21 cellular contexts compared by ENCODE assay signal in the genomic region with DNA sequence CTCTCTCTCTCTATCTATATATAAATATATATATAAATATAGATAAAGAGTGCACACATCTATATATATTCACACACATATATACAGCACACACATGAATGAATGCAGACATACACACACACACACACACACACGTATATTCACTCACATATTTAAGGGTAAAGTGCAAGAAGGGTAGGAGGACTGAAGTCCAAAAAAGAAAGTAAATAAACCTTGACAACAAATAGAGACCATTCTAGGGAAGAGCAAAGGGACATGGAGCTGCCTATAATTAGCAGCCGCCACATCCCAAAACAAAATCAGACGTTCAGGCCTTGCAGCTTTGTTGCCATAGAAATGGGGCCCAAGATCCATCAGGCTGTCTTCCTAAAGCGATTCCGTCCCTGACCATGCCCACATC.
DNase-seq lines count a peak whose midpoint lies in the region; ATAC-seq, FAIRE-seq and TF ChIP-seq lines count a peak whose summit lies in the region.
"Had no signal": no experiment of that assay in that cellular context is flagged by ENCODE, and none has a peak within 500 bp of the region (broad histone marks: within the 10 kb centered on the region; RNA-seq: fewer than 3 reads in every experiment).

No MANE protein-coding gene starts in this region.

- H2AFZ ChIP-seq in H9 (ENCODE audit: low read length), result no peak overlapping the region

- H4K8ac ChIP-seq in H9 (replicated peaks; ENCODE audit: insufficient read length, low read depth, low read length), result no peak overlapping the region

- no peak overlapping the region for H3K18ac ChIP-seq in H9 (ENCODE audit: insufficient read length, low read depth, low read length)

- H3K27me3 ChIP-seq in BLaER1 treated with 17β-estradiol and CSF1 and Interleukin-3, amounts not matched to agents 10 nM and 100 nM, result no peaks in the 10 kb centered on the region
- no peaks in the 10 kb centered on the region for H3K27me3 ChIP-seq in H9 (ENCODE audit: insufficient read depth, low read length)
- no peaks in the 10 kb centered on the region for H3K27me3 ChIP-seq in small intestine (ENCODE audit: control insufficient read depth in 2 of 2, insufficient read depth in 2 of 2, low read length in 2 of 2)

- H3K56ac ChIP-seq in H9 (ENCODE audit: insufficient read length, low read depth, low read length), result no peak overlapping the region

- peaks cover 10 to 22% (median 17%) of the 10 kb centered on the region in 10 experiments; a peak in 19 of 20 replicates for H3K4me1 ChIP-seq in BLaER1 treated with 17β-estradiol and CSF1 and Interleukin-3, amounts not matched to agents 10 nM and 100 nM
- no peaks in the 10 kb centered on the region for H3K4me1 ChIP-seq in H9 (ENCODE audit: insufficient read depth, low read length)
- no peaks in the 10 kb centered on the region for H3K4me1 ChIP-seq in small intestine (ENCODE audit: control insufficient read depth in 2 of 2, insufficient read depth in 1 of 2, low read depth in 1 of 2, low read length in 1 of 2)

- H3K9ac ChIP-seq in BLaER1 treated with 17β-estradiol and CSF1 and Interleukin-3, amounts not matched to agents 10 nM and 100 nM, result 0 out of 22 replicates have a peak overlapping the region, but pooled peaks of 2 of the 11 experiments have one; percentile 9 to 30
- H3K9ac ChIP-seq in H9 (ENCODE audit: extremely low read depth, insufficient read length, low read length), result no peak overlapping the region

- H3K9me3 Mint-ChIP-seq in H9 (no peaks in the 10 kb centered on the region), T-cell (peaks cover 6 to 17% (median 10%) of the 10 kb centered on the region in 3 donors)
- H3K9me3 Mint-ChIP-seq: HFFc6 had no signal

- no peak overlapping the region for H3T11ph ChIP-seq in H9 (ENCODE audit: low read length)

- no peak overlapping the region for H3K4ac ChIP-seq in H9 (ENCODE audit: low read depth, low read length)

- no CpG with 5 or more reads among the region's 5 CpGs for whole genome bisulfite sequencing in H9 (ENCODE audit: extremely low coverage, insufficient read length, low lambda C conversion rate)
- WGBS in small intestine, 3 donors, result 61 to 66% (median 63%) methylated on average over 5 of the region's 5 CpGs

- H2BK12ac ChIP-seq in H9 (ENCODE audit: insufficient read length, low read depth, low read length), result no peak overlapping the region

- POLR2A ChIA-PET in T-cell (lab: Charles Lee), result no interaction called here

- H4K5ac ChIP-seq in H9 (ENCODE audit: insufficient read length, low read depth, low read length), result no peak overlapping the region

- no peak overlapping the region for H4K91ac ChIP-seq in H9 (ENCODE audit: insufficient read length, low read depth, low read length)

- ATAC-seq in left lobe of liver (peak; percentile 44), T-cell (replicated peaks in 1 of 4) (no peak), HG03175 (IDR thresholded peaks at IDR 0.05; ENCODE audit: unreplicated experiment) (no peak)
- ATAC-seq: CD8-positive, alpha-beta T cell had no signal

- no peak overlapping the region for H2AK5ac ChIP-seq in H9 (ENCODE audit: insufficient read length, low read length)

- peak; percentile 46 for DNase-seq in H9
- no peak for DNase-seq in left lobe of liver (ENCODE audit: low spot score)
- peak; percentile 35 for DNase-seq in small intestine
- DNase-seq in T-cell, result no peak
- no peak for DNase-seq in activated CD4-positive, alpha-beta T cell treated with anti-CD3 and anti-CD28 coated beads, Interleukin-2, amount 50 U/mL, for 1 hour
- DNase-seq: CD8-positive, alpha-beta T cell; COR-L47; DMS153; DMS79 treated with DMSO at 0.1 percent for 48 hours; GF-D8; HCEC 1CT; HFFc6 had no signal

- H3K27ac Mint-ChIP-seq in H9, result no peak overlapping the region; a peak in 1 of 7 replicates
- no peak overlapping the region for H3K27ac Mint-ChIP-seq in T-cell
- H3K27ac Mint-ChIP-seq: B cell; CD8-positive, alpha-beta T cell; HFFc6 had no signal

- H3K23ac ChIP-seq in H9 (ENCODE audit: insufficient read length, low read depth, low read length), result no peak overlapping the region

- H3K36me3 Mint-ChIP-seq in H9 (ENCODE audit: insufficient read depth in 1 of 3, low read depth in 3 of 3) (no peaks in the 10 kb centered on the region), T-cell (no peaks in the 10 kb centered on the region)
- H3K36me3 Mint-ChIP-seq: CD14-positive monocyte; CD8-positive, alpha-beta T cell had no signal

- TF ChIP-seq CTCF in H9 (conservative IDR thresholded peaks at IDR 0.05), result no peak

- H3K4me1 Mint-ChIP-seq in H9 (peaks cover 11 to 19% of the 10 kb centered on the region in 2 experiments), T-cell (no peaks in the 10 kb centered on the region)
- H3K4me1 Mint-ChIP-seq: B cell had no signal

- peak overlapping the region in 7 of 11 experiments; percentile 19 to 75 (median 39); a peak in 8 of 22 replicates for H3K27ac ChIP-seq in BLaER1 treated with 17β-estradiol and CSF1 and Interleukin-3, amounts not matched to agents 10 nM and 100 nM
- H3K27ac ChIP-seq in H9 (ENCODE audit: insufficient read length, low read depth, low read length), result no peak overlapping the region
- no peak overlapping the region for H3K27ac ChIP-seq in small intestine (ENCODE audit: low read depth in 1 of 2, low read length in 1 of 2)

- H2BK120ac ChIP-seq in H9 (ENCODE audit: low read depth, low read length, poor library complexity, severe bottlenecking), result no peak overlapping the region

- H3K4me3 ChIP-seq in BLaER1 treated with 17β-estradiol and CSF1 and Interleukin-3, amounts not matched to agents 10 nM and 100 nM, result no peak overlapping the region
- no peak overlapping the region for H3K4me3 ChIP-seq in small intestine (ENCODE audit: low read depth in 1 of 2, low read length in 2 of 2)

- peaks cover 2% of the 10 kb centered on the region for H3K27me3 Mint-ChIP-seq in H9 (ENCODE audit: low read depth)
- peaks cover 0 to 5% of the 10 kb centered on the region in 2 donors for H3K27me3 Mint-ChIP-seq in T-cell
- H3K27me3 Mint-ChIP-seq: B cell had no signal

- H2BK15ac ChIP-seq in H9 (ENCODE audit: low read depth, low read length), result no peak overlapping the region

- H3K9me3 ChIP-seq in BLaER1 treated with 17β-estradiol and CSF1 and Interleukin-3, amounts not matched to agents 10 nM and 100 nM (replicated peaks in 1 of 11), result peaks cover 7 to 17% (median 14%) of the 10 kb centered on the region in 11 experiments; a peak in 17 of 22 replicates
- H3K9me3 ChIP-seq in H9 (ENCODE audit: control insufficient read depth, low read depth, low read length), result no peaks in the 10 kb centered on the region
- no peaks in the 10 kb centered on the region for H3K9me3 ChIP-seq in small intestine (ENCODE audit: control insufficient read depth, low read depth)

- FAIRE-seq in small intestine (lab: Jason Lieb, UNC), result no peak
- FAIRE-seq: A204.1, D721Med, GM19239, H1, HTR-8/SVneo had no signal

- CTCF ChIA-PET in T-cell (lab: Charles Lee), result no interaction called here

- no peak overlapping the region for H2BK20ac ChIP-seq in H9 (ENCODE audit: low read depth, low read length, poor library complexity, severe bottlenecking)

- no peak overlapping the region for H3K4me3 Mint-ChIP-seq in H9
- H3K4me3 Mint-ChIP-seq in T-cell, result no peak overlapping the region
- H3K4me3 Mint-ChIP-seq: B cell; CD14-positive monocyte; CD8-positive, alpha-beta T cell; HFFc6 had no signal

- no peaks in the 10 kb centered on the region for H3K23me2 ChIP-seq in H9 (ENCODE audit: insufficient read length, low read depth, low read length, poor library complexity, severe bottlenecking)

- H3K14ac ChIP-seq in H9 (ENCODE audit: insufficient read depth, low read length), result no peak overlapping the region

- H2BK5ac ChIP-seq in H9 (ENCODE audit: insufficient read length, low read length), result no peak overlapping the region

- H3K4me2 ChIP-seq in BLaER1 treated with 17β-estradiol and CSF1 and Interleukin-3, amounts not matched to agents 10 nM and 100 nM, result peak overlapping the region in 10 of 11 experiments; percentile 22 to 64 (median 37); a peak in 17 of 22 replicates
- H3K4me2 ChIP-seq in H9 (ENCODE audit: insufficient read depth, insufficient read length, low read length), result no peak overlapping the region

- H3K79me1 ChIP-seq in H9 (ENCODE audit: insufficient read depth, low read depth, low read length, poor library complexity, severe bottlenecking), result no peaks in the 10 kb centered on the region

- H4K20me1 ChIP-seq in BLaER1 treated with 17β-estradiol and CSF1 and Interleukin-3, amounts not matched to agents 10 nM and 100 nM, result no peaks in the 10 kb centered on the region
- H4K20me1 ChIP-seq in H9 (ENCODE audit: control insufficient read depth, insufficient read depth, insufficient read length), result no peaks in the 10 kb centered on the region

- H3K79me2 ChIP-seq in H9 (ENCODE audit: insufficient read depth, low read length), result no peaks in the 10 kb centered on the region

- no peaks in the 10 kb centered on the region for H3K36me3 ChIP-seq in BLaER1 treated with 17β-estradiol and CSF1 and Interleukin-3, amounts not matched to agents 10 nM and 100 nM
- no peaks in the 10 kb centered on the region for H3K36me3 ChIP-seq in small intestine (ENCODE audit: control insufficient read depth in 2 of 2, insufficient read depth in 2 of 2, low read length in 2 of 2)

Comparison
In these comparisons a context has a peak if more than half of its experiments do, and no peak if none do; other contexts are left out.
1. H3K27ac ChIP-seq: peak in BLaER1 treated with 17β-estradiol and CSF1 and Interleukin-3, amounts not matched to agents 10 nM and 100 nM (7 of 11); none in H9 (single experiment) and small intestine (0 of 2).
2. DNase-seq: peak in H9 (single experiment) and small intestine (single experiment); none in left lobe of liver (single experiment), T-cell (0 of 34) and activated CD4-positive, alpha-beta T cell treated with anti-CD3 and anti-CD28 coated beads, Interleukin-2, amount 50 U/mL, for 1 hour (single experiment).